Comparison of ENCODE assay signal across 24 cellular contexts in genomic region chr17:8732406-8733065, GRCh38. TPM values are rescaled to one million over a fixed set of nuclear protein-coding genes. Genes with fewer than 3 reads are reported as not detected.
"Had no signal": no experiment of that assay in that cellular context is flagged by ENCODE, and none has a peak within 500 bp of the region (broad histone marks: within the 10 kb centered on the region; RNA-seq: fewer than 3 reads in every experiment).

No MANE protein-coding gene starts in this region.

- H3K9me3 ChIP-seq: body of pancreas, gastrocnemius medialis, heart right ventricle, sigmoid colon, stomach, thyroid gland, uterus had no signal

- H3K9ac ChIP-seq: neural progenitor cell, parathyroid adenoma had no signal

- H3K79me2 ChIP-seq: parathyroid adenoma had no signal

- H3K36me3 ChIP-seq: gastrocnemius medialis, heart right ventricle, neural progenitor cell, sigmoid colon, stomach, thyroid gland, uterus had no signal

- H3K4me3 ChIP-seq: body of pancreas, gastrocnemius medialis, heart right ventricle, neural progenitor cell, sigmoid colon, stomach, thyroid gland, uterus had no signal

- H2AFZ ChIP-seq: neural progenitor cell, parathyroid adenoma had no signal

- DNase-seq: activated CD4-positive, alpha-beta T cell treated with anti-CD3 and anti-CD28 coated beads for 1 hour; activated CD4-positive, alpha-beta T cell treated with anti-CD3 and anti-CD28 coated beads, Interleukin-2, amount 50 U/mL, for 48 hours; activated CD8-positive, alpha-beta memory T cell treated with anti-CD3 and anti-CD28 coated beads, Interleukin-2, amount 10 ng/mL, durations not matched to agents 7 days and 5 days; activated naive CD4-positive, alpha-beta T cell treated with anti-CD3 and anti-CD28 coated beads for 36 hours; activated naive CD8-positive, alpha-beta T cell treated with anti-CD3 and anti-CD28 coated beads, Interleukin-2, amount 50 U/mL, for 24 hours; activated T-cell treated with anti-CD3 and anti-CD28 coated beads, Interleukin-2, amount 50 U/mL, for 1 hour; body of pancreas; caudate nucleus; cortex of kidney; effector CD8-positive, alpha-beta T cell; gastrocnemius medialis; heart right ventricle; naive B cell; sigmoid colon; stimulated activated CD4-positive, alpha-beta T cell treated with anti-CD3 and anti-CD28 coated beads, Interleukin-2, amount 100 ng/mL, for 24 hours; stomach; T-cell; T-helper 9 cell; thyroid gland; uterus had no signal

- H3K4me1 ChIP-seq: body of pancreas, gastrocnemius medialis, parathyroid adenoma, sigmoid colon, stomach, thyroid gland, uterus had no signal

- H3K27me3 ChIP-seq: body of pancreas, heart right ventricle, neural progenitor cell, sigmoid colon, thyroid gland, uterus had no signal

- ATAC-seq: activated CD8-positive, alpha-beta memory T cell treated with anti-CD3 and anti-CD28 coated beads, Interleukin-2, amount 10 ng/mL, durations not matched to agents 7 days and 5 days; activated naive CD8-positive, alpha-beta T cell treated with anti-CD3 and anti-CD28 coated beads, Interleukin-2, amount 50 U/mL, for 24 hours; body of pancreas; gastrocnemius medialis; heart right ventricle; T-cell had no signal

- H3K4me2 ChIP-seq: neural progenitor cell had no signal

- H3K27ac ChIP-seq: body of pancreas, gastrocnemius medialis, neural progenitor cell, parathyroid adenoma, sigmoid colon, stomach, thyroid gland, uterus had no signal

RNA-seq across cellular contexts. Expression of gene CCDC42, which starts 12.1 kb away (rescaled TPM):
- total RNA-seq: activated naive CD4-positive, alpha-beta T cell treated with anti-CD3 and anti-CD28 coated beads for 36 hours; body of pancreas; gastrocnemius medialis; lung microvascular endothelial cell; sigmoid colon; stomach; thyroid gland; uterus had no signal
- polyA plus RNA-seq: heart right ventricle, stomach had no signal

RNA-seq across cellular contexts. Expression of gene SPDYE4, which starts 25.8 kb away (rescaled TPM):
- total RNA-seq: activated CD8-positive, alpha-beta memory T cell treated with anti-CD3 and anti-CD28 coated beads, Interleukin-2, amount 10 ng/mL, durations not matched to agents 7 days and 5 days; activated naive CD4-positive, alpha-beta T cell treated with anti-CD3 and anti-CD28 coated beads for 36 hours; activated T-helper 2 cell treated with anti-CD3 and anti-CD28 coated beads, Interferon-gamma antibody, Interleukin-2, Interleukin-4, amounts not matched to agents 10 μg/mL and 5 μg/mL and 100 μg/mL, durations not matched to agents 14 hours and 24 hours and 36 hours; body of pancreas; gastrocnemius medialis; heart right ventricle; lung microvascular endothelial cell; sigmoid colon; stomach; T-cell; thyroid gland; uterus had no signal
- polyA plus RNA-seq: heart right ventricle, sigmoid colon, stomach had no signal
